In genomic region chr4:127239902-127240575, GRCh38 we compare ENCODE assay signal across 31 cellular contexts.
"Had no signal": no experiment of that assay in that cellular context is flagged by ENCODE, and none has a peak within 500 bp of the region (broad histone marks: within the 10 kb centered on the region; RNA-seq: fewer than 3 reads in every experiment).

No MANE protein-coding gene starts in this region.

- H3K4me3 Mint-ChIP-seq: activated CD4-positive, alpha-beta memory T cell treated with anti-CD3 and anti-CD28 coated beads for 36 hours; activated CD4-positive, alpha-beta T cell treated with anti-CD3 and anti-CD28 coated beads, Interleukin-2, amount 10 ng/mL, durations not matched to agents 24 days and 14 days; activated naive CD4-positive, alpha-beta T cell treated with anti-CD3 and anti-CD28 coated beads, Interleukin-2, amount 10 ng/mL, durations not matched to agents 7 days and 5 days; activated naive CD8-positive, alpha-beta T cell treated with anti-CD3 and anti-CD28 coated beads, Interleukin-2, amount 10 ng/mL, durations not matched to agents 7 days and 5 days; activated T-helper 1 cell treated with anti-CD3 and anti-CD28 coated beads, Interleukin-12 subunit alpha, Interleukin-12 subunit beta, Interleukin-2, Interleukin-4 antibody, amounts not matched to agents 30 ng/mL and 10 ng/mL and 1 ng/mL, durations not matched to agents 14 hours and 24 hours and 36 hours; natural killer cell treated with Interleukin-12 subunit alpha and Interleukin-12 subunit beta and Interleukin-15 and Interleukin-18, amount 100 ng/mL, for 72 hours; stimulated activated naive B cell treated with anti-CD40 and anti-IgM and Interleukin-4, amounts not matched to agents 10 μg/mL and 1 μg/mL and 100 μg/mL, for 72 hours; T-helper 17 cell had no signal

- H3K4me3 ChIP-seq: coronary artery, dorsolateral prefrontal cortex, lower lobe of right lung, prostate gland, sigmoid colon, stomach, thyroid gland, upper lobe of left lung, vagina had no signal

- H3K27me3 Mint-ChIP-seq: activated CD4-positive, alpha-beta memory T cell treated with anti-CD3 and anti-CD28 coated beads for 36 hours; activated CD4-positive, alpha-beta T cell treated with anti-CD3 and anti-CD28 coated beads, Interleukin-2, amount 10 ng/mL, durations not matched to agents 24 days and 14 days; activated naive CD4-positive, alpha-beta T cell treated with anti-CD3 and anti-CD28 coated beads, Interleukin-2, amount 10 ng/mL, durations not matched to agents 7 days and 5 days; activated naive CD8-positive, alpha-beta T cell treated with anti-CD3 and anti-CD28 coated beads, Interleukin-2, amount 10 ng/mL, durations not matched to agents 7 days and 5 days; natural killer cell treated with Interleukin-12 subunit alpha and Interleukin-12 subunit beta and Interleukin-15 and Interleukin-18, amount 100 ng/mL, for 72 hours; stimulated activated naive B cell treated with anti-CD40 and anti-IgM and Interleukin-4, amounts not matched to agents 10 μg/mL and 1 μg/mL and 100 μg/mL, for 72 hours; T-helper 17 cell had no signal

- H3K36me3 Mint-ChIP-seq: activated CD4-positive, alpha-beta memory T cell treated with anti-CD3 and anti-CD28 coated beads for 36 hours; activated naive CD4-positive, alpha-beta T cell treated with anti-CD3 and anti-CD28 coated beads, Interleukin-2, amount 10 ng/mL, durations not matched to agents 7 days and 5 days; activated naive CD8-positive, alpha-beta T cell treated with anti-CD3 and anti-CD28 coated beads, Interleukin-2, amount 10 ng/mL, durations not matched to agents 7 days and 5 days; natural killer cell treated with Interleukin-12 subunit alpha and Interleukin-12 subunit beta and Interleukin-15 and Interleukin-18, amount 100 ng/mL, for 72 hours; stimulated activated naive B cell treated with anti-CD40 and anti-IgM and Interleukin-4, amounts not matched to agents 10 μg/mL and 1 μg/mL and 100 μg/mL, for 72 hours had no signal

- DNase-seq: activated CD4-positive, alpha-beta memory T cell treated with anti-CD3 and anti-CD28 coated beads for 36 hours; activated CD4-positive, alpha-beta T cell treated with anti-CD3 and anti-CD28 coated beads, Interleukin-2, amount 10 ng/mL, durations not matched to agents 24 days and 14 days; activated CD8-positive, alpha-beta memory T cell treated with anti-CD3 and anti-CD28 coated beads, Interleukin-2, amount 50 U/mL, for 4 hours; activated effector memory CD4-positive, alpha-beta T cell treated with anti-CD3 and anti-CD28 coated beads, Interleukin-2, amount 50 U/mL, for 16 hours; activated naive CD4-positive, alpha-beta T cell treated with anti-CD3 and anti-CD28 coated beads, Interleukin-2, amount 10 ng/mL, durations not matched to agents 7 days and 5 days; activated naive CD8-positive, alpha-beta T cell treated with anti-CD3 and anti-CD28 coated beads, Interleukin-2, amount 10 ng/mL, durations not matched to agents 7 days and 5 days; activated T-cell treated with anti-CD3 and anti-CD28 coated beads, Interleukin-2, amount 50 U/mL, for 1 hour; amniotic stem cell; brain microvascular endothelial cell; dorsolateral prefrontal cortex; effector memory CD4-positive, alpha-beta T cell; erythroblast; kidney glomerular epithelial cell; lower lobe of right lung; mesendoderm; retina; sigmoid colon; stimulated activated CD4-positive, alpha-beta T cell treated with anti-CD3 and anti-CD28 coated beads, Interleukin-15, amount 100 ng/mL, for 24 hours; stimulated activated CD4-positive, alpha-beta T cell treated with anti-CD3 and anti-CD28 coated beads, Interleukin-2, amount 100 ng/mL, for 24 hours; stimulated activated naive B cell treated with anti-CD40 and anti-IgM and Interleukin-4, amounts not matched to agents 10 μg/mL and 1 μg/mL and 100 μg/mL, for 72 hours; stomach; T-helper 17 cell; T1000; thyroid gland; upper lobe of left lung; WERI-Rb-1 had no signal

- H3K9me3 Mint-ChIP-seq: activated CD4-positive, alpha-beta T cell treated with anti-CD3 and anti-CD28 coated beads, Interleukin-2, amount 10 ng/mL, durations not matched to agents 24 days and 14 days; activated naive CD4-positive, alpha-beta T cell treated with anti-CD3 and anti-CD28 coated beads, Interleukin-2, amount 10 ng/mL, durations not matched to agents 7 days and 5 days had no signal

- H3K27ac Mint-ChIP-seq: activated CD4-positive, alpha-beta memory T cell treated with anti-CD3 and anti-CD28 coated beads for 36 hours; activated CD4-positive, alpha-beta T cell treated with anti-CD3 and anti-CD28 coated beads, Interleukin-2, amount 10 ng/mL, durations not matched to agents 24 days and 14 days; activated naive CD4-positive, alpha-beta T cell treated with anti-CD3 and anti-CD28 coated beads, Interleukin-2, amount 10 ng/mL, durations not matched to agents 7 days and 5 days; activated naive CD8-positive, alpha-beta T cell treated with anti-CD3 and anti-CD28 coated beads, Interleukin-2, amount 10 ng/mL, durations not matched to agents 7 days and 5 days; activated T-helper 1 cell treated with anti-CD3 and anti-CD28 coated beads, Interleukin-12 subunit alpha, Interleukin-12 subunit beta, Interleukin-2, Interleukin-4 antibody, amounts not matched to agents 30 ng/mL and 10 ng/mL and 1 ng/mL, durations not matched to agents 14 hours and 24 hours and 36 hours; natural killer cell treated with Interleukin-12 subunit alpha and Interleukin-12 subunit beta and Interleukin-15 and Interleukin-18, amount 100 ng/mL, for 72 hours; stimulated activated naive B cell treated with anti-CD40 and anti-IgM and Interleukin-4, amounts not matched to agents 10 μg/mL and 1 μg/mL and 100 μg/mL, for 72 hours; T-helper 17 cell had no signal

- H3K4me1 Mint-ChIP-seq: activated CD4-positive, alpha-beta T cell treated with anti-CD3 and anti-CD28 coated beads, Interleukin-2, amount 10 ng/mL, durations not matched to agents 24 days and 14 days; activated naive CD4-positive, alpha-beta T cell treated with anti-CD3 and anti-CD28 coated beads, Interleukin-2, amount 10 ng/mL, durations not matched to agents 7 days and 5 days; activated naive CD8-positive, alpha-beta T cell treated with anti-CD3 and anti-CD28 coated beads, Interleukin-2, amount 10 ng/mL, durations not matched to agents 7 days and 5 days; stimulated activated naive B cell treated with anti-CD40 and anti-IgM and Interleukin-4, amounts not matched to agents 10 μg/mL and 1 μg/mL and 100 μg/mL, for 72 hours; T-helper 17 cell had no signal
